ENCODE assay signal across 18 cellular contexts in genomic region chr20:58711266-58712051, GRCh38. TPM values are rescaled to one million over a fixed set of nuclear protein-coding genes. Genes with fewer than 3 reads are reported as not detected.
DNase-seq lines count a peak whose midpoint lies in the region; ATAC-seq, FAIRE-seq and TF ChIP-seq lines count a peak whose summit lies in the region.
"Had no signal": no experiment of that assay in that cellular context is flagged by ENCODE, and none has a peak within 500 bp of the region (broad histone marks: within the 10 kb centered on the region; RNA-seq: fewer than 3 reads in every experiment).

No MANE protein-coding gene starts in this region.

- H3K4me1 Mint-ChIP-seq in activated T-helper 17 cell treated with anti-CD3 and anti-CD28 coated beads, Interleukin-2, amount 50 U/mL, for 72 hours, result no peaks in the 10 kb centered on the region

- no peaks in the 10 kb centered on the region for H3K27me3 Mint-ChIP-seq in activated T-helper 17 cell treated with anti-CD3 and anti-CD28 coated beads, Interleukin-2, amount 50 U/mL, for 72 hours
- H3K27me3 Mint-ChIP-seq: activated B cell treated with CpG ODN at 0.5 μM for 24 hours; CD4-positive, alpha-beta memory T cell had no signal

- no peaks in the 10 kb centered on the region; a peak in 1 of 4 replicates for H3K4me1 ChIP-seq in SK-N-SH (ENCODE audit: control insufficient read depth in 1 of 2, insufficient read depth in 2 of 2, low read depth in 1 of 2, low read length in 1 of 2)
- peaks cover 0 to 33% (median 21%) of the 10 kb centered on the region in 10 experiments; a peak in 15 of 20 replicates for H3K4me1 ChIP-seq in BLaER1 treated with 17β-estradiol and CSF1 and Interleukin-3, amounts not matched to agents 10 nM and 100 nM
- H3K4me1 ChIP-seq in H1 (replicated peaks in 1 of 4; ENCODE audit: control insufficient read depth in 3 of 4, insufficient read depth in 4 of 4, low read length in 3 of 4), result no peaks in the 10 kb centered on the region; a peak in 1 of 7 replicates
- peaks cover 8% of the 10 kb centered on the region in 2 donors for H3K4me1 ChIP-seq in neuronal stem cell (ENCODE audit: control insufficient read depth in 2 of 2, insufficient read depth in 1 of 2, low read depth in 1 of 2, low read length in 2 of 2)
- H3K4me1 ChIP-seq: body of pancreas, psoas muscle had no signal

- H2BK12ac ChIP-seq in H1 (ENCODE audit: low read depth, low read length) (no peak overlapping the region), neuronal stem cell (ENCODE audit: low read length) (no peak overlapping the region)

- H3K56ac ChIP-seq in H1 (replicated peaks; ENCODE audit: insufficient read length, low read depth, low read length), result no peak overlapping the region

- no peak for TF ChIP-seq POLR2A in H1 (IDR thresholded peaks at IDR 0.05; ENCODE audit: control extremely low read depth in 1 of 2, low read depth in 2 of 2, low read length in 2 of 2)

- H2AK5ac ChIP-seq in H1 (ENCODE audit: low read depth, low read length) (no peak overlapping the region), neuronal stem cell (ENCODE audit: low read depth, low read length) (no peak overlapping the region)

- H3K4me3 ChIP-seq in SK-N-SH (ENCODE audit: low read depth in 2 of 2, low read length in 1 of 2), result no peak overlapping the region
- no peak overlapping the region for H3K4me3 ChIP-seq in BLaER1 treated with 17β-estradiol and CSF1 and Interleukin-3, amounts not matched to agents 10 nM and 100 nM
- H3K4me3 ChIP-seq in H1 (ENCODE audit: extremely low read depth in 1 of 4, insufficient read depth in 2 of 4, low read depth in 3 of 4, low read length in 4 of 4), result no peak overlapping the region
- no peak overlapping the region for H3K4me3 ChIP-seq in neuronal stem cell (ENCODE audit: low read length in 2 of 2)
- H3K4me3 ChIP-seq: body of pancreas, psoas muscle, thoracic aorta had no signal

- TF ChIP-seq EP300 in SK-N-SH (IDR thresholded peaks at IDR 0.05; ENCODE audit: borderline replicate concordance in 1 of 2, low read depth in 1 of 2, low read length in 1 of 2), result no peak
- no peak for TF ChIP-seq EP300 in H1 (IDR thresholded peaks at IDR 0.05; ENCODE audit: borderline replicate concordance in 1 of 2, low read depth in 2 of 2, low read length in 2 of 2)

- no peak for TF ChIP-seq CTCF in SK-N-SH (IDR thresholded peaks at IDR 0.05)
- no peak for TF ChIP-seq CTCF in H1 (IDR thresholded peaks at IDR 0.05; ENCODE audit: control extremely low read depth in 1 of 3, insufficient read depth in 1 of 3, low read depth in 1 of 3, low read length in 3 of 3)

- H3K9me3 Mint-ChIP-seq in activated T-helper 17 cell treated with anti-CD3 and anti-CD28 coated beads, Interleukin-2, amount 50 U/mL, for 72 hours, result no peaks in the 10 kb centered on the region
- H3K9me3 Mint-ChIP-seq: activated B cell treated with CpG ODN at 0.5 μM for 24 hours; CD4-positive, alpha-beta memory T cell had no signal

- H3K27ac Mint-ChIP-seq in activated T-helper 17 cell treated with anti-CD3 and anti-CD28 coated beads, Interleukin-2, amount 50 U/mL, for 72 hours, result no peak overlapping the region
- H3K27ac Mint-ChIP-seq: activated B cell treated with CpG ODN at 0.5 μM for 24 hours; CD4-positive, alpha-beta memory T cell had no signal

- no peak for ATAC-seq in SK-N-SH treated with all-trans-retinoic acid at 6 μM for 48 hours
- no peak for ATAC-seq in activated T-helper 17 cell treated with anti-CD3 and anti-CD28 coated beads, Interleukin-2, amount 50 U/mL, for 72 hours (replicated peaks)
- ATAC-seq: body of pancreas, psoas muscle had no signal

- no peak overlapping the region for H2AFZ ChIP-seq in SK-N-SH (ENCODE audit: low read depth)
- H2AFZ ChIP-seq in H1 (ENCODE audit: low read length), result no peak overlapping the region
- H2AFZ ChIP-seq in neuronal stem cell (ENCODE audit: low read length), result no peak overlapping the region

- WGBS in SK-N-SH (ENCODE audit: low lambda C conversion rate), result 89% methylated on average over 13 of the region's 21 CpGs
- 93% methylated on average over 21 of the region's 21 CpGs; no CpG with 5 or more reads in 1 of the 2 experiments for WGBS in H1 (ENCODE audit: extremely low coverage in 1 of 2, insufficient coverage in 1 of 2, insufficient read length in 1 of 2, insufficient replicate concordance in 2 of 2, low coverage in 1 of 2, low lambda C conversion rate in 2 of 2, missing lambda C conversion rate in 1 of 2), 2 experiments
- WGBS in neuronal stem cell (ENCODE audit: extremely low coverage in 2 of 2, insufficient read length in 2 of 2, insufficient replicate concordance in 1 of 2), 2 donors, result no CpG with 5 or more reads among the region's 21 CpGs

- H4K20me1 ChIP-seq in SK-N-SH (ENCODE audit: insufficient read depth) (no peaks in the 10 kb centered on the region), H1 (replicated peaks in 1 of 2; ENCODE audit: control insufficient read depth in 1 of 2, insufficient read depth in 2 of 2, low read length in 2 of 2) (peaks cover 0 to 2% of the 10 kb centered on the region in 2 experiments)
- H4K20me1 ChIP-seq in BLaER1 treated with 17β-estradiol and CSF1 and Interleukin-3, amounts not matched to agents 10 nM and 100 nM, result peaks cover 0 to 51% (median 4%) of the 10 kb centered on the region in 11 experiments; a peak in 5 of 22 replicates

- no peak overlapping the region for H2BK120ac ChIP-seq in H1 (replicated peaks; ENCODE audit: low read depth, low read length)
- no peak overlapping the region for H2BK120ac ChIP-seq in neuronal stem cell (ENCODE audit: low read depth, low read length)

- H3F3A ChIP-seq in SK-N-SH (replicated peaks; ENCODE audit: insufficient read depth), result no peaks in the 10 kb centered on the region

- no peaks in the 10 kb centered on the region for H3K36me3 Mint-ChIP-seq in activated T-helper 17 cell treated with anti-CD3 and anti-CD28 coated beads, Interleukin-2, amount 50 U/mL, for 72 hours (ENCODE audit: low read depth)

- H3K27me3 ChIP-seq in SK-N-SH (ENCODE audit: insufficient read depth) (no peaks in the 10 kb centered on the region), H1 (replicated peaks in 1 of 4; ENCODE audit: control insufficient read depth in 3 of 4, extremely low read depth in 1 of 4, insufficient read depth in 3 of 4, low read length in 3 of 4) (no peaks in the 10 kb centered on the region), neuronal stem cell (ENCODE audit: control insufficient read depth in 3 of 3, insufficient read depth in 3 of 3, low read depth in 1 of 3, low read length in 3 of 3) (no peaks in the 10 kb centered on the region)
- H3K27me3 ChIP-seq in BLaER1 treated with 17β-estradiol and CSF1 and Interleukin-3, amounts not matched to agents 10 nM and 100 nM, result no peaks in the 10 kb centered on the region
- H3K27me3 ChIP-seq: body of pancreas had no signal

- H2BK5ac ChIP-seq in H1 (ENCODE audit: low read depth, low read length), result 0 out of 2 replicates have a peak overlapping the region, but pooled peaks have one; percentile 21
- H2BK5ac ChIP-seq in neuronal stem cell (ENCODE audit: low read length), result no peak overlapping the region

- CTCF ChIA-PET in SK-N-SH (lab: Yijun Ruan, JAX), result interaction anchor here (1.0 kb wide), 1 partner anchor 474 kb away, joined by 3 read pairs; no protein-coding TSS in a partner anchor
- CTCF ChIA-PET in H1 (lab: Charles Lee; ENCODE audit: partially characterized antibody), result interaction anchor here (1.0 to 4.3 kb wide), 7 partner anchors 8 to 230 kb away, joined by 3 to 16 read pairs (median 5); partner anchors contain the start of gene STX16

- H4K5ac ChIP-seq in H1 (ENCODE audit: insufficient read length, low read depth, low read length), result no peak overlapping the region

- no peaks in the 10 kb centered on the region for H3K79me2 ChIP-seq in SK-N-SH (ENCODE audit: insufficient read depth)
- H3K79me2 ChIP-seq in H1 (ENCODE audit: control insufficient read depth in 1 of 2, insufficient read depth in 2 of 2, low read length in 2 of 2), result no peaks in the 10 kb centered on the region

- H3K9me3 ChIP-seq in SK-N-SH (no peaks in the 10 kb centered on the region), H1 (ENCODE audit: insufficient read depth in 2 of 2, low read depth in 1 of 2, low read length in 1 of 2) (no peaks in the 10 kb centered on the region), neuronal stem cell (replicated peaks in 1 of 2; ENCODE audit: control insufficient read depth in 2 of 2, insufficient read depth in 1 of 2, low read depth in 1 of 2, low read length in 2 of 2) (no peaks in the 10 kb centered on the region)
- no peaks in the 10 kb centered on the region for H3K9me3 ChIP-seq in BLaER1 treated with 17β-estradiol and CSF1 and Interleukin-3, amounts not matched to agents 10 nM and 100 nM (replicated peaks in 1 of 11)
- H3K9me3 ChIP-seq: body of pancreas, psoas muscle, thoracic aorta had no signal

- DNase-seq in SK-N-SH (peak; percentile 16), H1 (ENCODE audit: low read depth in 1 of 2, low spot score in 2 of 2) (peak in 1 of 2 experiments; percentile 40), neuronal stem cell (ENCODE audit: low spot score) (no peak), T-helper 1 cell (no peak), T-helper 9 cell (no peak)
- DNase-seq: activated B cell treated with CpG ODN at 0.5 μM for 24 hours; CD4-positive, alpha-beta memory T cell; effector CD8-positive, alpha-beta T cell; foreskin melanocyte; NCI-H187; NCI-H524 treated with DMSO at 0.1 percent for 48 hours; psoas muscle had no signal

- POLR2A ChIA-PET in SK-N-SH (lab: Yijun Ruan, JAX) (no interaction called here), H1 (lab: Charles Lee; ENCODE audit: partially characterized antibody) (interaction anchor here (0.7 to 10.9 kb wide), 11 partner anchors 9 to 136 kb away, joined by 3 to 188 read pairs (median 4); partner anchors contain the start of gene STX16)

- no peak overlapping the region for H2BK15ac ChIP-seq in H1 (ENCODE audit: low read length)
- H2BK15ac ChIP-seq in neuronal stem cell (ENCODE audit: low read length), result no peak overlapping the region

- H4K8ac ChIP-seq in H1 (ENCODE audit: extremely low read depth, insufficient read depth, low read length), result peak overlapping the region; percentile 57
- H4K8ac ChIP-seq in neuronal stem cell (ENCODE audit: low read depth, low read length), result no peak overlapping the region

- no peaks in the 10 kb centered on the region for H3K36me3 ChIP-seq in SK-N-SH (replicated peaks in 1 of 2; ENCODE audit: control insufficient read depth in 1 of 2, insufficient read depth in 2 of 2, low read length in 1 of 2)
- peaks cover 0 to 2% (median 0%) of the 10 kb centered on the region in 11 experiments; a peak in 3 of 22 replicates for H3K36me3 ChIP-seq in BLaER1 treated with 17β-estradiol and CSF1 and Interleukin-3, amounts not matched to agents 10 nM and 100 nM
- no peaks in the 10 kb centered on the region for H3K36me3 ChIP-seq in H1 (ENCODE audit: control insufficient read depth in 2 of 4, insufficient read depth in 4 of 4, low read length in 3 of 4)
- peaks cover 0 to 4% of the 10 kb centered on the region in 2 donors for H3K36me3 ChIP-seq in neuronal stem cell (replicated peaks in 1 of 2; ENCODE audit: control insufficient read depth in 2 of 2, insufficient read depth in 2 of 2, low read length in 2 of 2)

- no peak overlapping the region for H3K14ac ChIP-seq in H1 (ENCODE audit: insufficient read length)
- peak overlapping the region; percentile 71 for H3K14ac ChIP-seq in neuronal stem cell (ENCODE audit: low read length)

- H3K23me2 ChIP-seq in H1 (ENCODE audit: low read depth, low read length), result no peaks in the 10 kb centered on the region

- H3K4me2 ChIP-seq in SK-N-SH, result no peak overlapping the region
- H3K4me2 ChIP-seq in BLaER1 treated with 17β-estradiol and CSF1 and Interleukin-3, amounts not matched to agents 10 nM and 100 nM, result peak overlapping the region in 6 of 11 experiments; percentile 3 to 56 (median 50); a peak in 7 of 22 replicates
- no peak overlapping the region for H3K4me2 ChIP-seq in H1 (ENCODE audit: insufficient read depth in 1 of 2, low read depth in 2 of 2, low read length in 2 of 2)
- no peak overlapping the region for H3K4me2 ChIP-seq in neuronal stem cell (ENCODE audit: insufficient read depth, low read length, poor library complexity, severe bottlenecking)

- TF ChIP-seq RAD21 in SK-N-SH (IDR thresholded peaks at IDR 0.05; ENCODE audit: low read length), result no peak
- no peak for TF ChIP-seq RAD21 in H1 (IDR thresholded peaks at IDR 0.05 in 1 of 2, conservative IDR thresholded peaks at IDR 0.05 in 1 of 2; ENCODE audit: low read depth in 2 of 2, low read length in 2 of 2)

- H3K27ac ChIP-seq in SK-N-SH (ENCODE audit: low read depth in 2 of 2, low read length in 1 of 2), result no peak overlapping the region
- no peak overlapping the region for H3K27ac ChIP-seq in BLaER1 treated with 17β-estradiol and CSF1 and Interleukin-3, amounts not matched to agents 10 nM and 100 nM
- H3K27ac ChIP-seq in H1 (ENCODE audit: low read depth, low read length), result no peak overlapping the region
- no peak overlapping the region for H3K27ac ChIP-seq in neuronal stem cell (replicated peaks; ENCODE audit: low read length)
- H3K27ac ChIP-seq: 22Rv1, body of pancreas, psoas muscle, thoracic aorta had no signal

- H2BK20ac ChIP-seq in H1 (ENCODE audit: low read length), result no peak overlapping the region

- FAIRE-seq in H1 (lab: Jason Lieb, UNC), result no peak

- H3K9ac ChIP-seq in SK-N-SH, result no peak overlapping the region
- H3K9ac ChIP-seq in BLaER1 treated with 17β-estradiol and CSF1 and Interleukin-3, amounts not matched to agents 10 nM and 100 nM, result no peak overlapping the region
- no peak overlapping the region for H3K9ac ChIP-seq in H1 (replicated peaks in 1 of 4; ENCODE audit: extremely low read depth in 1 of 4, low read depth in 3 of 4, low read length in 3 of 4)
- H3K9ac ChIP-seq in neuronal stem cell (ENCODE audit: low read depth, low read length, poor library complexity), result no peak overlapping the region

- H3K79me1 ChIP-seq in H1 (ENCODE audit: low read depth, low read length), result no peaks in the 10 kb centered on the region
- no peaks in the 10 kb centered on the region for H3K79me1 ChIP-seq in neuronal stem cell (ENCODE audit: low read depth, low read length)

- H3K23ac ChIP-seq in H1 (ENCODE audit: insufficient read length) (no peak overlapping the region), neuronal stem cell (ENCODE audit: low read depth, low read length, poor library complexity) (peak overlapping the region; percentile 73)

- no peak overlapping the region for H4K91ac ChIP-seq in H1 (replicated peaks; ENCODE audit: insufficient read length, low read length)
- no peak overlapping the region for H4K91ac ChIP-seq in neuronal stem cell (ENCODE audit: low read depth, low read length, poor library complexity)

- H3K9me2 ChIP-seq in SK-N-SH, result no peaks in the 10 kb centered on the region

- H3K18ac ChIP-seq in H1 (ENCODE audit: extremely low read depth, low read length) (no peak overlapping the region), neuronal stem cell (ENCODE audit: low read length) (peak overlapping the region; percentile 48)

- no peak overlapping the region for H3K4me3 Mint-ChIP-seq in activated T-helper 17 cell treated with anti-CD3 and anti-CD28 coated beads, Interleukin-2, amount 50 U/mL, for 72 hours
- H3K4me3 Mint-ChIP-seq: activated B cell treated with CpG ODN at 0.5 μM for 24 hours; CD4-positive, alpha-beta memory T cell had no signal

- no peak overlapping the region for H3K4ac ChIP-seq in H1 (replicated peaks; ENCODE audit: insufficient read length, low read depth, low read length)
- H3K4ac ChIP-seq in neuronal stem cell (ENCODE audit: low read length), result no peak overlapping the region

RNA-seq across cellular contexts. Expression of gene NPEPL1, which starts 18.9 kb away (rescaled TPM):
- 2.3 and 2.8 TPM in 2 replicates for polyA plus RNA-seq in SK-N-SH (2012; rRNA removed)
- polyA plus RNA-seq in SK-N-SH (2012; cell fraction: cytosol; rRNA removed), result 0.15 and 0.31 TPM in 2 replicates
- 26.7 and 39.7 TPM in 2 replicates for polyA plus RNA-seq in SK-N-SH (2012; cell fraction: nucleus; rRNA removed)
- 26.7 and 26.8 TPM in 2 replicates for total RNA-seq in H1 (2021; fragmentation: NEBNext Ultra II Directional; extraction: Animal tissue kit (Norgen Biotek cat#: 25700))
- polyA plus RNA-seq in H1 (2011; rRNA removed), result 12.4 and 26.3 TPM in 2 replicates
- polyA plus RNA-seq in H1 (2011; cell fraction: cytosol; rRNA removed), result 20.2 TPM
- polyA plus RNA-seq in H1 (2011; cell fraction: nucleus; rRNA removed), result 166 TPM
- polyA plus RNA-seq in H1 (2012, experiment 1 of 2), result 30.4 to 43.7 TPM (median 40.6 TPM) in 4 replicates
- 20.7 TPM for polyA plus RNA-seq in H1 (2012, experiment 2 of 2)
- 16.9 TPM for polyA plus RNA-seq in H1 (2013, experiment 1 of 2)
- polyA plus RNA-seq in H1 (2013, experiment 2 of 2), result 14.3 TPM
- polyA minus RNA-seq in H1 (2011; rRNA and poly(A)+ RNA removed), result 7.0 and 9.4 TPM in 2 replicates
- polyA minus RNA-seq in H1 (2011; cell fraction: cytosol; rRNA and poly(A)+ RNA removed), result 9.7 TPM
- polyA minus RNA-seq in H1 (2011; cell fraction: nucleus; rRNA and poly(A)+ RNA removed), result 37.9 TPM
- polyA plus RNA-seq in neuronal stem cell (2013, experiment 1 of 2), result 21.4 TPM
- 19.5 TPM for polyA plus RNA-seq in neuronal stem cell (2013, experiment 2 of 2)
- total RNA-seq in activated T-helper 17 cell treated with anti-CD3 and anti-CD28 coated beads, Interleukin-2, amount 50 U/mL, for 72 hours, result 10 to 100 TPM; 19.1 to 23.0 TPM

Comparison
In these comparisons a context has a peak if more than half of its experiments do, and no peak if none do; other contexts are left out.
1. H3K4me2 ChIP-seq: peak in BLaER1 treated with 17β-estradiol and CSF1 and Interleukin-3, amounts not matched to agents 10 nM and 100 nM (6 of 11); none in SK-N-SH (single experiment), H1 (0 of 2) and neuronal stem cell (single experiment).